In genomic region chr12:112126916-112127315, GRCh38 we compare ENCODE assay signal across 8 cellular contexts. TPM values are rescaled to one million over a fixed set of nuclear protein-coding genes. Genes with fewer than 3 reads are reported as not detected.
A peak's percentile ranks its signal among the peaks of the same experiment; 100 is the strongest.
DNase-seq lines count a peak whose midpoint lies in the region; ATAC-seq, FAIRE-seq and TF ChIP-seq lines count a peak whose summit lies in the region.

No MANE protein-coding gene starts in this region.

- CTCF ChIA-PET in A549 (lab: Yijun Ruan, JAX) = interaction anchor here (0.6 to 1.3 kb wide), 3 partner anchors 13 to 17 kb away, joined by 3 to 4 read pairs (median 3); no protein-coding TSS in a partner anchor

- no peaks in the 10 kb centered on the region for H3K27me3 Mint-ChIP-seq in mesothelial cell of epicardium (ENCODE audit: low read depth)

- peaks cover 64% of the 10 kb centered on the region for H3K4me1 ChIP-seq in A549
- peaks cover 72% of the 10 kb centered on the region for H3K4me1 ChIP-seq in adipocyte (ENCODE audit: control insufficient read depth, insufficient read depth, low read length)

- H3K9me3 ChIP-seq in A549 (no peaks in the 10 kb centered on the region), adipocyte (ENCODE audit: control insufficient read depth, low read length) (no peaks in the 10 kb centered on the region)

- no peak for TF ChIP-seq EP300 in A549 (IDR thresholded peaks at IDR 0.05)

- TF ChIP-seq POLR2A in A549 (IDR thresholded peaks at IDR 0.05; ENCODE audit: low read length) = no peak

- FAIRE-seq in A549 (lab: Jason Lieb, UNC) = no peak

- POLR2A ChIA-PET in A549 (lab: Yijun Ruan, JAX) = no interaction called here

- in situ Hi-C loops in GM13977 (cut with MboI; ENCODE audit: low pct_unique_long_range_greater_than_20kb, low sequenced_read_pairs, unreplicated experiment) = no loop called here

- H3K9me3 Mint-ChIP-seq in mesothelial cell of epicardium = no peaks in the 10 kb centered on the region

- no peak for TF ChIP-seq RAD21 in A549 (conservative IDR thresholded peaks at IDR 0.05 in 1 of 2, IDR thresholded peaks at IDR 0.05 in 1 of 2)

- no peaks in the 10 kb centered on the region for H3K27me3 ChIP-seq in adipocyte (replicated peaks; ENCODE audit: control insufficient read depth, insufficient read depth, low read length)

- H3K27ac Mint-ChIP-seq in mesothelial cell of epicardium = peak overlapping the region; percentile 8

- DNase-seq in A549 (ENCODE audit: low read depth in 1 of 2, low spot score in 1 of 2) (no peak), GM12864 (ENCODE audit: low read depth) (no peak), adipocyte (ENCODE audit: low read depth) (no peak), mesothelial cell of epicardium (ENCODE audit: low spot score in 2 of 2, unreplicated experiment in 2 of 2) (no peak), GM13977 (ENCODE audit: low spot score) (no peak), sciatic nerve (ENCODE audit: low spot score) (no peak), NCI-H2081 (lab: John Stamatoyannopoulos, UW) (no peak)

- ATAC-seq in A549 (no peak), sciatic nerve (no peak), HG02798 (IDR thresholded peaks at IDR 0.05; ENCODE audit: poor library complexity, unreplicated experiment) (no peak)

- H3K36me3 Mint-ChIP-seq in mesothelial cell of epicardium = no peaks in the 10 kb centered on the region

- no peaks in the 10 kb centered on the region for H3K36me3 ChIP-seq in adipocyte (ENCODE audit: control insufficient read depth, insufficient read depth, low read length, severe bottlenecking)

- H3K4me3 Mint-ChIP-seq in mesothelial cell of epicardium = peak overlapping the region; percentile 85

- peaks cover 20% of the 10 kb centered on the region for H3K4me1 Mint-ChIP-seq in mesothelial cell of epicardium

- TF ChIP-seq CTCF in A549 (IDR thresholded peaks at IDR 0.05) = no peak
- no peak for TF ChIP-seq CTCF in GM12864 (IDR thresholded peaks at IDR 0.05; ENCODE audit: low read depth, low read length, missing control alignments)
- no peak for TF ChIP-seq CTCF in mesothelial cell of epicardium (IDR thresholded peaks at IDR 0.05; ENCODE audit: unreplicated experiment)
- TF ChIP-seq CTCF in GM13977 (IDR thresholded peaks at IDR 0.05; ENCODE audit: extremely low read depth, insufficient read depth, missing control alignments) = no peak

- 93% methylated on average over 7 of the region's 7 CpGs for WGBS in A549 (ENCODE audit: missing lambda C conversion rate)

- peak overlapping the region; percentile 46 for H3K9ac ChIP-seq in adipocyte (ENCODE audit: low read length)

- H3K4me3 ChIP-seq in A549 (no peak overlapping the region), GM12864 (ENCODE audit: low read depth, low read length) (peak overlapping the region; percentile 75; the same call in 1 of the 2 replicates), adipocyte (ENCODE audit: low read length) (peak overlapping the region; percentile 86)

- intact Hi-C loops in sciatic nerve (cut with DNase I) = loop anchor here (10.0 kb wide), 1 partner anchor 58 kb away; no protein-coding TSS in a partner anchor

- no peak overlapping the region for H3K27ac ChIP-seq in A549

- H3K4me2 ChIP-seq in A549 = peak overlapping the region; percentile 75; the same call in 2 of the 3 replicates

TF ChIP-seq in A549, 52 proteins besides CTCF, POLR2A, EP300 and RAD21:
- TF ChIP-seq CBX8 (IDR thresholded peaks at IDR 0.05) (no peak), RNF2 (IDR thresholded peaks at IDR 0.05; ENCODE audit: borderline replicate concordance, low read depth) (no peak), E2F6 (IDR thresholded peaks at IDR 0.05; ENCODE audit: borderline replicate concordance, low read depth) (no peak), HES2 (IDR thresholded peaks at IDR 0.05) (no peak), RFX5 (IDR thresholded peaks at IDR 0.05) (no peak), ELK1 (IDR thresholded peaks at IDR 0.05; ENCODE audit: low read depth, low read length) (no peak), TP53 (CRISPR knock-in tag; IDR thresholded peaks at IDR 0.05) (no peak)

RNA-seq across cellular contexts. Expression of gene TRAFD1, which starts 1.6 kb away (rescaled TPM):
- 23.3 and 33.1 TPM in 2 replicates for polyA plus RNA-seq in A549 (2011; rRNA removed)
- polyA plus RNA-seq in A549 (2012; cell fraction: cytosol; rRNA removed) = 12.0 and 14.4 TPM in 2 replicates
- polyA plus RNA-seq in A549 (2012; cell fraction: nucleus; rRNA removed) = 12.7 and 19.3 TPM in 2 replicates
- 30.2 to 44.1 TPM (median 41.1 TPM) in 3 replicates for polyA plus RNA-seq in A549 (2017; fragmentation: RNase III; extraction: RNeasy Plus Mini Kit Qiagen cat#74134 plus additional on column Dnase treatment)
- polyA minus RNA-seq in A549 (2011; rRNA and poly(A)+ RNA removed) = 20.1 and 21.2 TPM in 2 replicates
- total RNA-seq in mesothelial cell of epicardium = 35.0 to 36.5 TPM (median 36.1 TPM) in 3 replicates
- 26.5 TPM for total RNA-seq in sciatic nerve

RNA-seq across cellular contexts. Expression of gene NAA25, which starts 18.3 kb away (rescaled TPM):
- polyA plus RNA-seq in A549 (2011; rRNA removed) = 41.4 and 49.3 TPM in 2 replicates
- 6.6 and 7.4 TPM in 2 replicates for polyA plus RNA-seq in A549 (2012; cell fraction: cytosol; rRNA removed)
- 9.7 and 16.5 TPM in 2 replicates for polyA plus RNA-seq in A549 (2012; cell fraction: nucleus; rRNA removed)
- polyA plus RNA-seq in A549 (2017; fragmentation: RNase III; extraction: RNeasy Plus Mini Kit Qiagen cat#74134 plus additional on column Dnase treatment) = 21.3 to 21.9 TPM (median 21.5 TPM) in 3 replicates
- polyA minus RNA-seq in A549 (2011; rRNA and poly(A)+ RNA removed) = 30.5 and 33.6 TPM in 2 replicates
- total RNA-seq in mesothelial cell of epicardium = 37.3 to 43.8 TPM (median 37.4 TPM) in 3 replicates
- 43.6 TPM for total RNA-seq in sciatic nerve
